Comparison of ENCODE assay signal across 11 cellular contexts in the genomic region with DNA sequence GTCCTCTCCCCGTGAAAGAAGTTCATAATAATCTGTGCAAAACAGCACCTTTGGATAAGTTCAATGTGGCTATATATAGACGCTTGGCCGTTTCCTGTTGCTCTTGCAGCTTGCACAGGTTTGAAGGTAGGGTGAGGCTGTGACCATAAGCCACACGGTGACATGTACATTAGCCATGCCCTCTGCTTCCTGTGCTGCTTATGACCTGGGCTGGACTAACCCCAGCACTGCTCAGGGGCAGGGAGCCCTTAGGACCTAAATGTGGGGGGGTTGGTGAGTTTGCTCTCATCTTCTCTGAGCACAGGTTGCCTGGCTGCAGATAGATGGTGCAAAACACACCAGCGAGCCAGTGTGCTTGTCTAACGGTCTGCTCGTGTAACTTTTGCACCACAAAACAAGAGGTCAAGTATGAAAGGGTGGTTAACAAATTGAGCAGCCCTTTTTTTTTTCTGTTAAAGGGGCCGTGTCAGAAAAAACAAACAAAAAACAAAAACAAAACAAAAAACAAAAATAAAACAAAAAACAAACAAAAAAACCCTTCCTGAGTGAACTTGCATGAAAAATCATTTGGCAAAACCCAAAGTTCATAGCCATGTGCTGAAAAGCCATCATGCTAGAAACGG. TPM values are rescaled to one million over a fixed set of nuclear protein-coding genes. Genes with fewer than 3 reads are reported as not detected.
DNase-seq lines count a peak whose midpoint lies in the region; ATAC-seq, FAIRE-seq and TF ChIP-seq lines count a peak whose summit lies in the region.
"Had no signal": no experiment of that assay in that cellular context is flagged by ENCODE, and none has a peak within 500 bp of the region (broad histone marks: within the 10 kb centered on the region; RNA-seq: fewer than 3 reads in every experiment).

No MANE protein-coding gene starts in this region.

- peak; percentile 71 for DNase-seq in GM06990 (ENCODE audit: extremely low read depth, insufficient read length)
- DNase-seq in activated naive CD8-positive, alpha-beta T cell treated with anti-CD3 and anti-CD28 coated beads, Interleukin-2, amount 10 ng/mL, durations not matched to agents 7 days and 5 days, result peak; percentile 53
- no peak for DNase-seq in NCI-H2081 (lab: John Stamatoyannopoulos, UW)
- DNase-seq in DMS153 treated with DMSO at 0.1 percent for 48 hours (lab: John Stamatoyannopoulos, UW; ENCODE audit: unreplicated experiment), result no peak
- no peak for DNase-seq in H54 (ENCODE audit: insufficient read length, low spot score)
- DNase-seq in DMS 273 treated with DMSO at 0.1 percent for 48 hours (lab: John Stamatoyannopoulos, UW), result no peak
- DNase-seq: DMS53, NCI-H2171 treated with DMSO at 0.1 percent for 48 hours had no signal

- peak overlapping the region; percentile 96 for H3K27ac Mint-ChIP-seq in activated naive CD8-positive, alpha-beta T cell treated with anti-CD3 and anti-CD28 coated beads, Interleukin-2, amount 10 ng/mL, durations not matched to agents 7 days and 5 days

- H3K9me3 Mint-ChIP-seq in activated naive CD8-positive, alpha-beta T cell treated with anti-CD3 and anti-CD28 coated beads, Interleukin-2, amount 10 ng/mL, durations not matched to agents 7 days and 5 days, result no peaks in the 10 kb centered on the region

- POLR2A ChIA-PET in activated naive CD8-positive, alpha-beta T cell treated with anti-CD3 and anti-CD28 coated beads, Interleukin-2, amount 10 ng/mL, durations not matched to agents 7 days and 5 days (lab: Charles Lee), result interaction anchor here (1.3 to 1.8 kb wide), 2 partner anchors 11 to 17 kb away, joined by 3 to 5 read pairs; no protein-coding TSS in a partner anchor

- peaks cover 10% of the 10 kb centered on the region for H3K36me3 Mint-ChIP-seq in activated naive CD8-positive, alpha-beta T cell treated with anti-CD3 and anti-CD28 coated beads, Interleukin-2, amount 10 ng/mL, durations not matched to agents 7 days and 5 days

- no peak overlapping the region; the same call in 1 of the 2 replicates for H3K4me3 ChIP-seq in GM06990 (replicated peaks; ENCODE audit: low read depth, low read length)
- H3K4me3 ChIP-seq: thyroid gland had no signal

- ATAC-seq in GM19372 (IDR thresholded peaks at IDR 0.05; ENCODE audit: low read depth, unreplicated experiment) (peak; percentile 45), HG03280 (IDR thresholded peaks at IDR 0.05; ENCODE audit: unreplicated experiment) (peak; percentile 45)
- peak; percentile 66 for ATAC-seq in activated naive CD8-positive, alpha-beta T cell treated with anti-CD3 and anti-CD28 coated beads, Interleukin-2, amount 10 ng/mL, durations not matched to agents 7 days and 5 days (ENCODE audit: low read depth)

- H3K4me3 Mint-ChIP-seq in activated naive CD8-positive, alpha-beta T cell treated with anti-CD3 and anti-CD28 coated beads, Interleukin-2, amount 10 ng/mL, durations not matched to agents 7 days and 5 days, result peak overlapping the region; percentile 64

- peaks cover 86% of the 10 kb centered on the region for H3K4me1 Mint-ChIP-seq in activated naive CD8-positive, alpha-beta T cell treated with anti-CD3 and anti-CD28 coated beads, Interleukin-2, amount 10 ng/mL, durations not matched to agents 7 days and 5 days

- TF ChIP-seq CTCF in GM06990 (IDR thresholded peaks at IDR 0.05; ENCODE audit: insufficient read depth, low read length, poor library complexity, severe bottlenecking), result no peak

- H3K27me3 Mint-ChIP-seq in activated naive CD8-positive, alpha-beta T cell treated with anti-CD3 and anti-CD28 coated beads, Interleukin-2, amount 10 ng/mL, durations not matched to agents 7 days and 5 days, result no peaks in the 10 kb centered on the region

- TF ChIP-seq POLR2A in H54 (IDR thresholded peaks at IDR 0.05; ENCODE audit: low read depth, low read length), result no peak

- no peaks in the 10 kb centered on the region; the same call in 1 of the 2 replicates for H3K36me3 ChIP-seq in GM06990 (ENCODE audit: control insufficient read depth, insufficient read depth, low read length)
- H3K36me3 ChIP-seq: thyroid gland had no signal

- H3K27me3 ChIP-seq in GM06990 (replicated peaks; ENCODE audit: control insufficient read depth, insufficient read depth, low read length), result no peaks in the 10 kb centered on the region
- H3K27me3 ChIP-seq: thyroid gland had no signal

- no peak for FAIRE-seq in H54 (lab: Jason Lieb, UNC)

RNA-seq across cellular contexts. Expression of gene FLI1, which starts 37.3 kb away (rescaled TPM):
- 10 to 100 TPM; 83.4 to 86.5 TPM for total RNA-seq in activated naive CD8-positive, alpha-beta T cell treated with anti-CD3 and anti-CD28 coated beads, Interleukin-2, amount 10 ng/mL, durations not matched to agents 7 days and 5 days

Comparison
In these comparisons a context has a peak if more than half of its experiments do, and no peak if none do; other contexts are left out.
1. DNase-seq: peak in GM06990 (single experiment) and activated naive CD8-positive, alpha-beta T cell treated with anti-CD3 and anti-CD28 coated beads, Interleukin-2, amount 10 ng/mL, durations not matched to agents 7 days and 5 days (single experiment); none in NCI-H2081 (0 of 2), DMS153 treated with DMSO at 0.1 percent for 48 hours (single experiment), H54 (single experiment) and DMS 273 treated with DMSO at 0.1 percent for 48 hours (single experiment).
2. Peak in every context shown above with its lines, with median percentiles within 50 percentile points of each other: ATAC-seq.